Comparison of ENCODE assay signal across 12 cellular contexts in the genomic region with DNA sequence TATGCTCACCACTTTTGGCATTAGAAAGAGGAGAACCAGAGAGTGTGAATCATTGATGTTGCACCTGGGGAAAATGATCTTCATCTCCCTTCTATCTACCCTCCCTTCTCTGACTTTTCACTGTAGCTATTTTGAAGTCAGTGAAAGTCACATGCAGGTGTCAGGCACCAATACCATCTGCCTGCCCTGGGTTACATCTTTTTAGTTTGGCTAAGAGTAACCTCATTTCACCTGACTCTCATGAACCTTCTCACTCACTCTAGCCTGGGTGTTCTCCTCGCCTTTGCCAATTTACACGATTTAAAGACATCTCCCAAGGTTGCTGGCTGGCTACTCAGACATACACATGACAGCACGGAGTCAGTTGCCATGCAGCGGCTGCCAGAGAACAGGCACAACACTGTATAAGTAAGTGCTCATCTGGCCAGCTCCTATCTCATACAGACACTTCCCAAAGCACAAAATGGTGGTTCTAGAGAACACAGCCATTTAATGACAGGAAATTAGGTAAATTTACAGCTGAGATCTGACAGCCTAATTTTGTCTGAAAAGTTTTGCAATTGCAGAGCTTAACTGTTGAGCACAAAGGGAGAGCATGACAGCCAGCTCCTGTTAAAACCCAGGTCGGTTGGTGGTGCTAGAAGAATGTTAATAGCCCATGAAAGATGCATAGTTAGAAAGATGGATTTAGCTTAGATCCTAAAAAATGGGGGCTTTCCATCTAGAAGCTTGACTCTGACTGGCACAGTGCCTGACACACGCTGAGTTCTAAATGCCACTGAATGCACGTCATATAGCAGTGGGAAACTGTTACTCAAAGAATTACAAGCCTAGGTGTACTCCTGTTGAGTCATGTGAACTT. TPM values are rescaled to one million over a fixed set of nuclear protein-coding genes. Genes with fewer than 3 reads are reported as not detected.
DNase-seq lines count a peak whose midpoint lies in the region; ATAC-seq, FAIRE-seq and TF ChIP-seq lines count a peak whose summit lies in the region.
"Had no signal": no experiment of that assay in that cellular context is flagged by ENCODE, and none has a peak within 500 bp of the region (broad histone marks: within the 10 kb centered on the region; RNA-seq: fewer than 3 reads in every experiment).

No MANE protein-coding gene starts in this region.

- H3K9me3 Mint-ChIP-seq in activated naive CD8-positive, alpha-beta T cell treated with anti-CD3 and anti-CD28 coated beads, Interleukin-2, amount 10 ng/mL, durations not matched to agents 7 days and 5 days = no peaks in the 10 kb centered on the region
- no peaks in the 10 kb centered on the region for H3K9me3 Mint-ChIP-seq in Calu3 (ENCODE audit: low read depth, unreplicated experiment)

- WGBS in tibial nerve, 2 donors = 66 to 72% methylated on average over 7 of the region's 7 CpGs

- no peak for TF ChIP-seq EP300 in tibial nerve (IDR thresholded peaks at IDR 0.05)

- TF ChIP-seq CTCF in omental fat pad (IDR thresholded peaks at IDR 0.05) (no peak), Calu3 (IDR thresholded peaks at IDR 0.05; ENCODE audit: unreplicated experiment) (no peak), GM13976 (IDR thresholded peaks at IDR 0.05; ENCODE audit: borderline replicate concordance, control extremely low read depth, extremely low read depth, insufficient read depth, missing control alignments) (no peak), tibial nerve (IDR thresholded peaks at IDR 0.05) (no peak)

- no peak for TF ChIP-seq POLR2A in tibial nerve (IDR thresholded peaks at IDR 0.05)

- H3K36me3 Mint-ChIP-seq in activated naive CD8-positive, alpha-beta T cell treated with anti-CD3 and anti-CD28 coated beads, Interleukin-2, amount 10 ng/mL, durations not matched to agents 7 days and 5 days = peaks cover 56% of the 10 kb centered on the region
- peaks cover 17% of the 10 kb centered on the region for H3K36me3 Mint-ChIP-seq in Calu3 (ENCODE audit: insufficient read depth, unreplicated experiment)

- no peak overlapping the region for H3K4me3 Mint-ChIP-seq in activated naive CD8-positive, alpha-beta T cell treated with anti-CD3 and anti-CD28 coated beads, Interleukin-2, amount 10 ng/mL, durations not matched to agents 7 days and 5 days
- H3K4me3 Mint-ChIP-seq in Calu3 (ENCODE audit: low read depth, unreplicated experiment) = no peak overlapping the region

- in situ Hi-C loops in GM13976 (cut with MboI; ENCODE audit: low sequenced_read_pairs, unreplicated experiment) = no loop called here

- H3K4me3 ChIP-seq in tibial nerve = no peak overlapping the region
- H3K4me3 ChIP-seq: skin epidermis had no signal

- H3K27ac ChIP-seq in tibial nerve = no peak overlapping the region
- H3K27ac ChIP-seq: skin epidermis had no signal

- no peaks in the 10 kb centered on the region for H3K27me3 Mint-ChIP-seq in activated naive CD8-positive, alpha-beta T cell treated with anti-CD3 and anti-CD28 coated beads, Interleukin-2, amount 10 ng/mL, durations not matched to agents 7 days and 5 days
- no peaks in the 10 kb centered on the region for H3K27me3 Mint-ChIP-seq in Calu3 (ENCODE audit: unreplicated experiment)

- POLR2A ChIA-PET in activated naive CD8-positive, alpha-beta T cell treated with anti-CD3 and anti-CD28 coated beads, Interleukin-2, amount 10 ng/mL, durations not matched to agents 7 days and 5 days (lab: Charles Lee) = interaction anchor here (0.6 to 1.6 kb wide), 4 partner anchors 10 to 165 kb away, joined by 3 to 5 read pairs (median 4); no protein-coding TSS in a partner anchor

- ATAC-seq in activated naive CD8-positive, alpha-beta T cell treated with anti-CD3 and anti-CD28 coated beads, Interleukin-2, amount 10 ng/mL, durations not matched to agents 7 days and 5 days (ENCODE audit: low read depth) = peak; percentile 24
- ATAC-seq in omental fat pad (ENCODE audit: low FRiP score) = peak; percentile 81

- FAIRE-seq in GM18507 (lab: Jason Lieb, UNC) = peak; percentile 42

- BruUV-seq in Calu3 (replicated peaks; lab: Mats Ljungman, UMichigan) = no TSS peak

- no peaks in the 10 kb centered on the region for H3K36me3 ChIP-seq in tibial nerve

- peak overlapping the region; percentile 70 for H3K27ac Mint-ChIP-seq in activated naive CD8-positive, alpha-beta T cell treated with anti-CD3 and anti-CD28 coated beads, Interleukin-2, amount 10 ng/mL, durations not matched to agents 7 days and 5 days
- no peak overlapping the region for H3K27ac Mint-ChIP-seq in Calu3 (ENCODE audit: unreplicated experiment)

- H3K27me3 ChIP-seq in tibial nerve = no peaks in the 10 kb centered on the region

- intact Hi-C loops in Calu3 (cut with micrococcal nuclease; ENCODE audit: unreplicated experiment) = no loop called here

- DNase-seq in GM18507 (ENCODE audit: extremely low spot score, insufficient read length, low read depth) = no peak
- peak; percentile 70 for DNase-seq in M059J (ENCODE audit: low read depth)
- DNase-seq in activated naive CD8-positive, alpha-beta T cell treated with anti-CD3 and anti-CD28 coated beads, Interleukin-2, amount 10 ng/mL, durations not matched to agents 7 days and 5 days = no peak
- DNase-seq in omental fat pad (ENCODE audit: low spot score) = no peak
- no peak for DNase-seq in Calu3
- no peak for DNase-seq in GM13976 (ENCODE audit: low spot score)
- DNase-seq in tibial nerve (ENCODE audit: low spot score in 2 of 2) = no peak
- DNase-seq: aorta, NCI-H82 had no signal

- no peaks in the 10 kb centered on the region for H3K9me3 ChIP-seq in tibial nerve

- CTCF ChIA-PET in Calu3 (lab: Charles Lee) = no interaction called here

- peaks cover 31% of the 10 kb centered on the region for H3K4me1 Mint-ChIP-seq in activated naive CD8-positive, alpha-beta T cell treated with anti-CD3 and anti-CD28 coated beads, Interleukin-2, amount 10 ng/mL, durations not matched to agents 7 days and 5 days
- H3K4me1 Mint-ChIP-seq in Calu3 (ENCODE audit: low read depth, unreplicated experiment) = no peaks in the 10 kb centered on the region

- H3K4me1 ChIP-seq in tibial nerve = peaks cover 0 to 7% (median 0%) of the 10 kb centered on the region in 4 donors

RNA-seq across cellular contexts. Expression of a gene that starts 32.5 kb away (rescaled TPM):
- total RNA-seq in M059J (2014; rRNA removed; shearing (Covaris generic)) = 21.3 and 29.6 TPM in 2 replicates
- 1,000 to 10,000 TPM in 1 of 2 experiments, 100 to 1,000 TPM in 1; 965 to 1,009 TPM for total RNA-seq in activated naive CD8-positive, alpha-beta T cell treated with anti-CD3 and anti-CD28 coated beads, Interleukin-2, amount 10 ng/mL, durations not matched to agents 7 days and 5 days
- total RNA-seq in omental fat pad (100 to 1,000 TPM in 3 of 4 donors, 10 to 100 TPM in 1; 61.0 to 325 (median 142) TPM), Calu3 (2022) (54.6 and 58.6 TPM in 2 replicates), tibial nerve (10 to 100 TPM; 18.1 to 62.7 (median 22.4) TPM)

RNA-seq across cellular contexts. Expression of a gene that starts 44.7 kb away (rescaled TPM):
- total RNA-seq in M059J (2014; rRNA removed; shearing (Covaris generic)) = not detected in 2 replicates
- total RNA-seq in activated naive CD8-positive, alpha-beta T cell treated with anti-CD3 and anti-CD28 coated beads, Interleukin-2, amount 10 ng/mL, durations not matched to agents 7 days and 5 days = not detected
- not detected for total RNA-seq in omental fat pad
- not detected in 2 replicates for total RNA-seq in Calu3 (2022)
- not detected for total RNA-seq in tibial nerve
- total RNA-seq: aorta, fibroblast of lung, temporal lobe had no signal
